In genomic region chr14:72613196-72613974, GRCh38 we compare ENCODE assay signal across 12 cellular contexts.
A peak's percentile ranks its signal among the peaks of the same experiment; 100 is the strongest.
DNase-seq lines count a peak whose midpoint lies in the region; ATAC-seq and TF ChIP-seq lines count a peak whose summit lies in the region.
"Had no signal": no experiment of that assay in that cellular context is flagged by ENCODE, and none has a peak within 500 bp of the region (broad histone marks: within the 10 kb centered on the region; RNA-seq: fewer than 3 reads in every experiment).

No MANE protein-coding gene starts in this region.

- H3K4me3 ChIP-seq in BE2C (ENCODE audit: low read depth, low read length) (no peak overlapping the region), MG63 (no peak overlapping the region), epithelial cell of esophagus (ENCODE audit: low read length) (no peak overlapping the region)
- H3K4me3 ChIP-seq: GM23338, prostate gland had no signal

- H3K27me3 ChIP-seq in BE2C: no peaks in the 10 kb centered on the region
- no peaks in the 10 kb centered on the region for H3K27me3 ChIP-seq in MG63

- peaks cover 49% of the 10 kb centered on the region for H3K4me1 ChIP-seq in BE2C
- H3K4me1 ChIP-seq: prostate gland had no signal

- no peak for ATAC-seq in GM21717 (IDR thresholded peaks at IDR 0.05; ENCODE audit: unreplicated experiment)
- ATAC-seq: GM23338 had no signal

- H3K9me3 ChIP-seq in BE2C (no peaks in the 10 kb centered on the region), MG63 (no peaks in the 10 kb centered on the region)
- H3K9me3 ChIP-seq: prostate gland had no signal

- DNase-seq in BE2C (peak; percentile 89), MG63 (peak; percentile 52), epithelial cell of esophagus (ENCODE audit: low read depth) (peak; percentile 20), mucosa of gallbladder (ENCODE audit: low spot score) (peak; percentile 55), NCI-H128 (lab: John Stamatoyannopoulos, UW; ENCODE audit: unreplicated experiment) (no peak), GM03348 (ENCODE audit: low spot score) (no peak), LoVo (ENCODE audit: low spot score) (no peak)
- DNase-seq: CD4-positive, alpha-beta memory T cell; NCI-H2081 had no signal

- H3K36me3 ChIP-seq in BE2C (no peaks in the 10 kb centered on the region), MG63 (no peaks in the 10 kb centered on the region)
- H3K36me3 ChIP-seq: prostate gland had no signal

- no peak for TF ChIP-seq CTCF in BE2C (IDR thresholded peaks at IDR 0.05; ENCODE audit: low read depth, low read length)
- TF ChIP-seq CTCF in epithelial cell of esophagus (IDR thresholded peaks at IDR 0.05; ENCODE audit: insufficient read depth, low read depth, low read length, missing control alignments): no peak

Comparison
In these comparisons a context has a peak if more than half of its experiments do, and no peak if none do; other contexts are left out.
1. DNase-seq: peak in BE2C (single experiment), MG63 (single experiment), epithelial cell of esophagus (single experiment) and mucosa of gallbladder (single experiment); none in NCI-H128 (single experiment), GM03348 (single experiment) and LoVo (single experiment).